Comparison of ENCODE assay signal across 1 cellular context in genomic region chr1:46205141-46205540, GRCh38.
TF ChIP-seq lines count a peak whose summit lies in the region.

No MANE protein-coding gene starts in this region.

TF ChIP-seq in GM23338, 12 proteins besides CTCF, POLR2A, EP300 and RAD21:
- TF ChIP-seq ETS1 (IDR thresholded peaks at IDR 0.05) (no peak), EZH2phosphoT487 (IDR thresholded peaks at IDR 0.05; ENCODE audit: unreplicated experiment) (no peak), ZNF331 (CRISPR knock-in tag; IDR thresholded peaks at IDR 0.05; ENCODE audit: low read depth) (no peak), CREB1 (CRISPR knock-in tag; IDR thresholded peaks at IDR 0.05; ENCODE audit: low read depth) (no peak), ZNF114 (CRISPR knock-in tag; IDR thresholded peaks at IDR 0.05) (no peak), NANOG (IDR thresholded peaks at IDR 0.05; ENCODE audit: borderline replicate concordance) (no peak), POLR2AphosphoS5 (IDR thresholded peaks at IDR 0.05; ENCODE audit: low read depth) (no peak), REST (IDR thresholded peaks at IDR 0.05; ENCODE audit: unreplicated experiment) (no peak), STAT1 (IDR thresholded peaks at IDR 0.05; ENCODE audit: unreplicated experiment) (no peak), ZNF462 (CRISPR knock-in tag; IDR thresholded peaks at IDR 0.05) (no peak), JUNB (IDR thresholded peaks at IDR 0.05; ENCODE audit: unreplicated experiment) (no peak), EZH2 (IDR thresholded peaks at IDR 0.05; ENCODE audit: low read depth, unreplicated experiment) (no peak)
TF ChIP-seq in GM23338: peak in this region for 0.
